ENCODE assay signal across 8 cellular contexts in genomic region chr12:1692221-1692620, GRCh38.
DNase-seq lines count a peak whose midpoint lies in the region; ATAC-seq, FAIRE-seq and TF ChIP-seq lines count a peak whose summit lies in the region.

No MANE protein-coding gene starts in this region.

- FAIRE-seq in G401.6 (lab: Jason Lieb, UNC) = peak; percentile 45

- H3K9me3 ChIP-seq in NT2/D1 (ENCODE audit: insufficient read depth, low read length) (no peaks in the 10 kb centered on the region), endocrine pancreas (ENCODE audit: control insufficient read depth, low read length) (no peaks in the 10 kb centered on the region), parathyroid adenoma (ENCODE audit: control insufficient read depth, low read length) (no peaks in the 10 kb centered on the region)

- peaks cover 20% of the 10 kb centered on the region for H3K79me2 ChIP-seq in parathyroid adenoma

- no peak for DNase-seq in NT2/D1 (ENCODE audit: low read depth, low spot score)
- DNase-seq in KBM-7 = no peak
- DNase-seq in NCI-H1092 (lab: John Stamatoyannopoulos, UW) = no peak
- no peak for DNase-seq in amygdala (lab: John Stamatoyannopoulos, UW)

- H3K4me3 ChIP-seq in NT2/D1 (ENCODE audit: insufficient read length, low read depth) (peak overlapping the region; percentile 94), endocrine pancreas (ENCODE audit: control insufficient read depth, insufficient read depth, low read length) (peak overlapping the region; percentile 75), parathyroid adenoma (ENCODE audit: low read depth, low read length) (peak overlapping the region; percentile 62)

- in situ Hi-C loops in KBM-7 (cut with MboI; ENCODE audit: low pct_unique_long_range_greater_than_20kb, low sequenced_read_pairs) = no loop called here

- no peaks in the 10 kb centered on the region for H3K27me3 ChIP-seq in NT2/D1 (ENCODE audit: insufficient read depth, insufficient read length)
- no peaks in the 10 kb centered on the region for H3K27me3 ChIP-seq in endocrine pancreas (ENCODE audit: control insufficient read depth, insufficient read depth, low read length)
- no peaks in the 10 kb centered on the region for H3K27me3 ChIP-seq in parathyroid adenoma (ENCODE audit: control insufficient read depth, insufficient read depth, low read length)

- no peak for TF ChIP-seq CTCF in parathyroid adenoma (IDR thresholded peaks at IDR 0.05)

- peak overlapping the region; percentile 31 for H3K4me2 ChIP-seq in parathyroid adenoma (ENCODE audit: low read length)

- H2AFZ ChIP-seq in parathyroid adenoma = no peak overlapping the region

- ATAC-seq in GM18520 (IDR thresholded peaks at IDR 0.05; ENCODE audit: unreplicated experiment) = no peak

- H3K27ac ChIP-seq in parathyroid adenoma = no peak overlapping the region

- H3K9ac ChIP-seq in NT2/D1 (ENCODE audit: insufficient read length, low read depth) = peak overlapping the region; percentile 98
- no peak overlapping the region for H3K9ac ChIP-seq in endocrine pancreas (ENCODE audit: control insufficient read depth, insufficient read depth, low read length)
- no peak overlapping the region for H3K9ac ChIP-seq in parathyroid adenoma

- H3K36me3 ChIP-seq in NT2/D1 (ENCODE audit: insufficient read depth, insufficient read length, low read length) (peaks cover 28% of the 10 kb centered on the region), endocrine pancreas (ENCODE audit: control insufficient read depth, insufficient read depth, low read length) (no peaks in the 10 kb centered on the region), parathyroid adenoma (ENCODE audit: control insufficient read depth, insufficient read depth, low read length) (no peaks in the 10 kb centered on the region)

- no peaks in the 10 kb centered on the region for H3K4me1 ChIP-seq in NT2/D1 (ENCODE audit: insufficient read depth, insufficient read length)
- peaks cover 4% of the 10 kb centered on the region for H3K4me1 ChIP-seq in endocrine pancreas (ENCODE audit: control insufficient read depth, insufficient read depth, low read length)
- H3K4me1 ChIP-seq in parathyroid adenoma = peaks cover 3% of the 10 kb centered on the region
